In the genomic region with DNA sequence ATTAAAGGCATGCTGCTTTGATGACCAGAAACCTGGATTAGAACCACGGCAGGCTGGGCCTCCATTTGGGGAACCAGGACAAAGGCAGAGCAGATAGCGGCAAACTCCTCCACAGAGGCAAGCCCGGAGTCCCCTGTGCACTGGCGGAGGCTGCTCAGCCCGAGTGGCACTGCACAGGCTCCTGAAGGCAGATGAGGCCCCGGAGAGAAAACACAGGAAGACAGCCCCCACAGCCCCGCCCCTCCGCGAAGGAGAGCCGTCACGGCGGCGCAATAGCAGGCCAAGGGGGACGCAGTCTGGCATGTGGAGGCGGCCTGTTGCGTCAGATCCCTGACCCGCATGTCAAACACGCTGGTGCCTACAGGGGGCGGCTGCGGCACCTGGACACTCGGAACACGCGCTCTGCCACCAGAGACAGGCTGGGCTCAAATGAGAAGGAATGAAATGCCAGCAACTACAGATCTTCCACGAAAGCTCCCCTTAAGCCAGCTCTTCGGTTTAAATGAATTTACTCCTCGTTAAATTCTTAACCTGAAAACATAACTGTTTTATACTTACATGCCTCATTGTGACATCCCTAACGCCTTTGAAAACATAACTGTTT, we compare ENCODE assay signal across 8 cellular contexts.
DNase-seq lines count a peak whose midpoint lies in the region; ATAC-seq and TF ChIP-seq lines count a peak whose summit lies in the region.

No MANE protein-coding gene starts in this region.

- peak; percentile 75 for TF ChIP-seq CTCF in HFF-Myc (IDR thresholded peaks at IDR 0.05; ENCODE audit: low read depth, low read length, missing control alignments)

- H3K4me3 ChIP-seq in HFF-Myc (replicated peaks; ENCODE audit: low read depth, low read length) = no peak overlapping the region

- ATAC-seq in left ventricle myocardium superior = peak; percentile 89
- no peak for ATAC-seq in HG03439 (IDR thresholded peaks at IDR 0.05; ENCODE audit: unreplicated experiment)

- peak; percentile 83 for DNase-seq in Ammon's horn (ENCODE audit: low spot score)
- DNase-seq in HFF-Myc (ENCODE audit: extremely low read depth, low read depth) = peak; percentile 67
- DNase-seq in T-helper 22 cell (ENCODE audit: low read depth) = peak; percentile 20
- DNase-seq in anterior cingulate cortex (lab: John Stamatoyannopoulos, UW) = peak in 47 of 58 donors; percentile 15 to 75 (median 44)
- peak; percentile 93 for DNase-seq in left ventricle myocardium superior
- DNase-seq in renal cortical epithelial cell (ENCODE audit: low read depth) = peak; percentile 46
- DNase-seq in AML-193 (lab: John Stamatoyannopoulos, UW) = no peak

- intact Hi-C loops in left ventricle myocardium superior (cut with micrococcal nuclease) = no loop called here

Comparison
In these comparisons a context has a peak if more than half of its experiments do, and no peak if none do; other contexts are left out.
1. DNase-seq: peak in Ammon's horn (single experiment), HFF-Myc (single experiment), T-helper 22 cell (single experiment), anterior cingulate cortex (47 of 58), left ventricle myocardium superior (single experiment) and renal cortical epithelial cell (single experiment); none in AML-193 (0 of 2).